Comparison of ENCODE assay signal across 31 cellular contexts in the genomic region with DNA sequence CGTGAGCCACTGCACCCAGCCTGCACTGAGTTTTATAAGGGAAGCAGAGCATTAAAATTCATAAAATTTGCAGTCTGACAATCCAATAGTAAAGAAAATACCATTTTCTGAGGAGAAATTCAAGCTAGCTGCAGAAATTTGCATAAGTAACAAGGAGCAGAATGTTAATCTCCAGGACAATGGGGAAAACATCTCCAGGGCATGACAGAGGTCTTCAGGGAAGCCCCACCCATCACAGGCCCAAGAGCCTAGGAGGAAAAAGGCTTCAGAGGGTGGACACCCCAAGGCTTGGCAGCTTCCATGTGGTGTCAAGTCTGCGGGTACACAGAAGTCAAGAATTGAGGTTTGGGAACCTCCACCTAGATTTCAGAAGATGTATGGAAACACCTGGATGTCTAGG. TPM values are rescaled to one million over a fixed set of nuclear protein-coding genes. Genes with fewer than 3 reads are reported as not detected.
DNase-seq lines count a peak whose midpoint lies in the region; ATAC-seq and TF ChIP-seq lines count a peak whose summit lies in the region.
"Had no signal": no experiment of that assay in that cellular context is flagged by ENCODE, and none has a peak within 500 bp of the region (broad histone marks: within the 10 kb centered on the region; RNA-seq: fewer than 3 reads in every experiment).

No MANE protein-coding gene starts in this region.

- H3K27ac ChIP-seq in GM23338 (ENCODE audit: low read depth) (no peak overlapping the region), mesendoderm (ENCODE audit: low read depth, low read length) (no peak overlapping the region)
- H3K27ac ChIP-seq: 22Rv1; A549; BLaER1; BLaER1 treated with 17β-estradiol and CSF1 and Interleukin-3, amounts not matched to agents 10 nM and 100 nM; C4-2B had no signal

- H2BK120ac ChIP-seq in mesendoderm (ENCODE audit: low read depth, low read length), result no peak overlapping the region

- H4K20me1 ChIP-seq in GM23338 (replicated peaks; ENCODE audit: insufficient read depth), result no peaks in the 10 kb centered on the region
- H4K20me1 ChIP-seq: BLaER1; BLaER1 treated with 17β-estradiol and CSF1 and Interleukin-3, amounts not matched to agents 10 nM and 100 nM had no signal

- no peak overlapping the region for H3K4me2 ChIP-seq in GM23338
- H3K4me2 ChIP-seq in mesendoderm (ENCODE audit: low read length), result no peak overlapping the region
- H3K4me2 ChIP-seq: A549; BLaER1; BLaER1 treated with 17β-estradiol and CSF1 and Interleukin-3, amounts not matched to agents 10 nM and 100 nM had no signal

- H3K27ac Mint-ChIP-seq in GM23338, result no peak overlapping the region
- H3K27ac Mint-ChIP-seq: B cell; CD14-positive monocyte; CD4-positive, alpha-beta memory T cell; CD4-positive, alpha-beta T cell; CD4-positive, CD25-positive, alpha-beta regulatory T cell; CD8-positive, alpha-beta T cell had no signal

- no peak overlapping the region for H3K56ac ChIP-seq in mesendoderm (ENCODE audit: low read length)

- no CpG with 5 or more reads among the region's 2 CpGs for WGBS in mesendoderm (ENCODE audit: extremely low coverage, insufficient coverage, low lambda C conversion rate)

- peaks cover 4% of the 10 kb centered on the region for H3K9me3 ChIP-seq in HAP-1
- 0 out of 2 replicates have a peak, but pooled peaks cover 4% of the 10 kb centered on the region for H3K9me3 ChIP-seq in MG63
- H3K9me3 ChIP-seq: A549, BE2C had no signal

- no peak for DNase-seq in GM23338 (ENCODE audit: low spot score)
- DNase-seq in HAP-1 (ENCODE audit: low spot score in 2 of 2), result peak; percentile 57 to 63
- DNase-seq in mesendoderm, result peak; percentile 36
- no peak for DNase-seq in DMS153 (lab: John Stamatoyannopoulos, UW)
- no peak for DNase-seq in SIG-M5 treated with dmso at 0.1 percent for 504 hours (lab: John Stamatoyannopoulos, UW; ENCODE audit: unreplicated experiment)
- DNase-seq in MG63, result no peak
- DNase-seq: 8988T; ACHN; AML-193; BE2C; C1 segment of cervical spinal cord; Caco-2; Calu3; CD4-positive, alpha-beta memory T cell; CD4-positive, alpha-beta T cell; CD4-positive, CD25-positive, alpha-beta regulatory T cell; CD8-positive, alpha-beta memory T cell; CD8-positive, alpha-beta T cell; COR-L47; DMS 273 treated with DMSO at 0.1 percent for 48 hours; DMS53; DMS79; DMS79 treated with DMSO at 0.1 percent for 48 hours; EL had no signal

- H3K27me3 Mint-ChIP-seq in GM23338 (ENCODE audit: insufficient read depth, low read depth, poor library complexity), result peaks cover 11% of the 10 kb centered on the region
- H3K27me3 Mint-ChIP-seq: CD4-positive, alpha-beta memory T cell; CD4-positive, alpha-beta T cell; CD4-positive, CD25-positive, alpha-beta regulatory T cell; CD8-positive, alpha-beta memory T cell had no signal

- TF ChIP-seq CTCF in GM23338 (conservative IDR thresholded peaks at IDR 0.05; ENCODE audit: low read depth in 2 of 2), result no peak

- no peak overlapping the region for H3K18ac ChIP-seq in mesendoderm (ENCODE audit: low read length)

- H3K4me3 Mint-ChIP-seq in GM23338, result no peak overlapping the region
- H3K4me3 Mint-ChIP-seq: B cell; CD14-positive monocyte; CD4-positive, alpha-beta memory T cell; CD4-positive, alpha-beta T cell; CD4-positive, CD25-positive, alpha-beta regulatory T cell; CD8-positive, alpha-beta memory T cell; CD8-positive, alpha-beta T cell had no signal

- 0 out of 2 replicates have a peak, but pooled peaks cover 4% of the 10 kb centered on the region for H3K9me2 ChIP-seq in GM23338 (ENCODE audit: insufficient read depth)

- H3K4ac ChIP-seq in mesendoderm (ENCODE audit: low read depth, low read length), result no peak overlapping the region

- H2BK15ac ChIP-seq in mesendoderm (replicated peaks; ENCODE audit: low read depth), result no peak overlapping the region

- H2AFZ ChIP-seq in GM23338, result peak overlapping the region; percentile 7; the same call in 1 of the 2 replicates

- in situ Hi-C loops in HAP-1 (cut with MboI; ENCODE audit: low sequenced_read_pairs), result no loop called here

- peaks cover 8% of the 10 kb centered on the region for H3K9me3 Mint-ChIP-seq in GM23338
- H3K9me3 Mint-ChIP-seq: CD4-positive, alpha-beta memory T cell; CD4-positive, alpha-beta T cell; CD4-positive, CD25-positive, alpha-beta regulatory T cell; CD8-positive, alpha-beta T cell had no signal

- no peak overlapping the region for H4K5ac ChIP-seq in mesendoderm (ENCODE audit: low read length)

- H3K27me3 ChIP-seq in GM23338 (ENCODE audit: insufficient read depth) (no peaks in the 10 kb centered on the region), HAP-1 (ENCODE audit: low read depth) (no peaks in the 10 kb centered on the region), mesendoderm (ENCODE audit: insufficient read depth, low read length, poor library complexity) (no peaks in the 10 kb centered on the region), MG63 (peaks cover 7% of the 10 kb centered on the region; the same call in 1 of the 2 replicates)
- H3K27me3 ChIP-seq: BE2C; BLaER1; BLaER1 treated with 17β-estradiol and CSF1 and Interleukin-3, amounts not matched to agents 10 nM and 100 nM had no signal

- no peaks in the 10 kb centered on the region for H3K79me2 ChIP-seq in GM23338 (replicated peaks; ENCODE audit: insufficient read depth)
- H3K79me2 ChIP-seq in mesendoderm (ENCODE audit: control insufficient read depth, insufficient read depth, low read length), result no peaks in the 10 kb centered on the region

- H3K36me3 ChIP-seq in GM23338 (ENCODE audit: insufficient read depth) (no peaks in the 10 kb centered on the region), HAP-1 (replicated peaks) (no peaks in the 10 kb centered on the region), mesendoderm (ENCODE audit: control insufficient read depth, insufficient read depth, low read length) (no peaks in the 10 kb centered on the region), MG63 (no peaks in the 10 kb centered on the region)
- H3K36me3 ChIP-seq: BE2C; BLaER1; BLaER1 treated with 17β-estradiol and CSF1 and Interleukin-3, amounts not matched to agents 10 nM and 100 nM had no signal

- H3K4me3 ChIP-seq in GM23338 (no peak overlapping the region), HAP-1 (no peak overlapping the region), mesendoderm (ENCODE audit: low read length) (no peak overlapping the region), MG63 (no peak overlapping the region)
- H3K4me3 ChIP-seq: A549; BLaER1; BLaER1 treated with 17β-estradiol and CSF1 and Interleukin-3, amounts not matched to agents 10 nM and 100 nM had no signal

- ATAC-seq in GM23338, result no peak
- ATAC-seq: A549; CD8-positive, alpha-beta T cell had no signal

- H4K8ac ChIP-seq in mesendoderm (ENCODE audit: low read depth, low read length), result no peak overlapping the region

- no peak overlapping the region for H3K23ac ChIP-seq in mesendoderm (ENCODE audit: low read length)

- no peak overlapping the region for H3K9ac ChIP-seq in mesendoderm (ENCODE audit: low read length)
- H3K9ac ChIP-seq: BLaER1; BLaER1 treated with 17β-estradiol and CSF1 and Interleukin-3, amounts not matched to agents 10 nM and 100 nM had no signal

- H3K4me1 ChIP-seq in GM23338 (ENCODE audit: insufficient read depth) (no peaks in the 10 kb centered on the region), HAP-1 (peaks cover 9% of the 10 kb centered on the region), mesendoderm (ENCODE audit: control insufficient read depth, low read depth, low read length) (no peaks in the 10 kb centered on the region)
- H3K4me1 ChIP-seq: A549, BE2C, BLaER1, Caco-2 had no signal

- H2BK5ac ChIP-seq in mesendoderm (ENCODE audit: low read length), result no peak overlapping the region

- no peaks in the 10 kb centered on the region for H3F3A ChIP-seq in GM23338 (replicated peaks; ENCODE audit: low read depth)

- peaks cover 6% of the 10 kb centered on the region; the same call in 2 of the 3 replicates for H3K36me3 Mint-ChIP-seq in GM23338 (ENCODE audit: low read depth)
- H3K36me3 Mint-ChIP-seq: CD14-positive monocyte; CD4-positive, alpha-beta memory T cell; CD4-positive, CD25-positive, alpha-beta regulatory T cell; CD8-positive, alpha-beta memory T cell; CD8-positive, alpha-beta T cell had no signal

- H2AK5ac ChIP-seq in mesendoderm (ENCODE audit: low read length), result no peak overlapping the region

- H3K79me1 ChIP-seq in mesendoderm (ENCODE audit: low read length), result no peaks in the 10 kb centered on the region

- H3K4me1 Mint-ChIP-seq in GM23338, result no peaks in the 10 kb centered on the region; the same call in 2 of the 3 replicates
- H3K4me1 Mint-ChIP-seq: B cell; CD14-positive monocyte; CD4-positive, CD25-positive, alpha-beta regulatory T cell; CD8-positive, alpha-beta memory T cell had no signal

TF ChIP-seq in GM23338, 12 proteins besides CTCF, POLR2A, EP300 and RAD21 (continues in another document):
- no peak for TF ChIP-seq EZH2 (IDR thresholded peaks at IDR 0.05; ENCODE audit: low read depth, unreplicated experiment)
- no peak for TF ChIP-seq EZH2phosphoT487 (IDR thresholded peaks at IDR 0.05; ENCODE audit: unreplicated experiment)
- no peak for TF ChIP-seq ETS1 (IDR thresholded peaks at IDR 0.05)
- no peak for TF ChIP-seq ZNF331 (CRISPR knock-in tag; IDR thresholded peaks at IDR 0.05; ENCODE audit: low read depth)
- no peak for TF ChIP-seq CREB1 (CRISPR knock-in tag; IDR thresholded peaks at IDR 0.05; ENCODE audit: low read depth)

RNA-seq across cellular contexts. Expression of gene MELK, which starts 37.6 kb away (rescaled TPM):
- 55.7 and 67.8 TPM in 2 replicates for total RNA-seq in GM23338 (2014; rRNA removed; shearing (Covaris generic))
- 32.3 and 37.2 TPM in 2 replicates for polyA plus RNA-seq in GM23338 (2016; fragmentation: Nextera tagmentation; extraction: Ambion mirVana)
- polyA plus RNA-seq in mesendoderm (2013, experiment 1 of 2), result 44.1 TPM
- 46.1 TPM for polyA plus RNA-seq in mesendoderm (2013, experiment 2 of 2)
- total RNA-seq in MG63 (2014; rRNA removed; shearing (Covaris generic); ENCODE audit: low replicate concordance), result 75.8 and 95.3 TPM in 2 replicates
- polyA plus RNA-seq: CD14-positive monocyte; CD8-positive, alpha-beta memory T cell had no signal

Comparison
In these comparisons a context has a peak if more than half of its experiments do, and no peak if none do; other contexts are left out.
1. DNase-seq: peak in HAP-1 (2 of 2) and mesendoderm (single experiment); none in GM23338 (single experiment), DMS153 (single experiment), SIG-M5 treated with dmso at 0.1 percent for 504 hours (single experiment) and MG63 (single experiment).